ENCODE assay signal across 1 cellular context in genomic region chr4:27176881-27177280, GRCh38.
TF ChIP-seq lines count a peak whose summit lies in the region.

No MANE protein-coding gene starts in this region.

TF ChIP-seq in WTC11, 78 proteins besides CTCF, POLR2A, EP300 and RAD21 (continued from another document):
- TF ChIP-seq FOXP4 (CRISPR knock-in tag; IDR thresholded peaks at IDR 0.05), result no peak
- TF ChIP-seq SP1 (CRISPR knock-in tag; conservative IDR thresholded peaks at IDR 0.05), result no peak
- TF ChIP-seq FOXJ3 (CRISPR knock-in tag; IDR thresholded peaks at IDR 0.05; ENCODE audit: borderline replicate concordance), result no peak
- TF ChIP-seq AR (CRISPR knock-in tag; IDR thresholded peaks at IDR 0.05), result no peak
- no peak for TF ChIP-seq ZNF396 (CRISPR knock-in tag; IDR thresholded peaks at IDR 0.05; ENCODE audit: borderline replicate concordance)
TF ChIP-seq in WTC11: peak in this region for 0.
